Comparison of ENCODE assay signal across 12 cellular contexts in genomic region chr22:41838842-41839618, GRCh38. TPM values are rescaled to one million over a fixed set of nuclear protein-coding genes. Genes with fewer than 3 reads are reported as not detected.
DNase-seq lines count a peak whose midpoint lies in the region; ATAC-seq, FAIRE-seq and TF ChIP-seq lines count a peak whose summit lies in the region.
"Had no signal": no experiment of that assay in that cellular context is flagged by ENCODE, and none has a peak within 500 bp of the region (broad histone marks: within the 10 kb centered on the region; RNA-seq: fewer than 3 reads in every experiment).

No MANE protein-coding gene starts in this region.

- H3K9me3 Mint-ChIP-seq in CD8-positive, alpha-beta T cell: no peaks in the 10 kb centered on the region
- H3K9me3 Mint-ChIP-seq in nephron progenitor cell: no peaks in the 10 kb centered on the region
- H3K9me3 Mint-ChIP-seq: nephron had no signal

- peaks cover 3% of the 10 kb centered on the region for H3K36me3 ChIP-seq in CD8-positive, alpha-beta T cell (ENCODE audit: insufficient read depth, low read length)
- H3K36me3 ChIP-seq in HEK293 (ENCODE audit: control insufficient read depth in 2 of 2, insufficient read depth in 1 of 2, low read length in 2 of 2) (peaks cover 23 to 24% of the 10 kb centered on the region in 2 experiments), bronchial epithelial cell (ENCODE audit: control insufficient read depth, insufficient read depth, low read length) (peaks cover 5% of the 10 kb centered on the region)

- peak overlapping the region; percentile 5 for H3K27ac Mint-ChIP-seq in CD8-positive, alpha-beta T cell
- peak overlapping the region; percentile 91 for H3K27ac Mint-ChIP-seq in nephron progenitor cell

- H3K4me3 Mint-ChIP-seq in CD8-positive, alpha-beta T cell: no peak overlapping the region
- H3K4me3 Mint-ChIP-seq in nephron progenitor cell: no peak overlapping the region
- H3K4me3 Mint-ChIP-seq: nephron had no signal

- no peaks in the 10 kb centered on the region for H3K27me3 Mint-ChIP-seq in CD8-positive, alpha-beta T cell (ENCODE audit: low read depth)
- no peaks in the 10 kb centered on the region for H3K27me3 Mint-ChIP-seq in nephron progenitor cell (ENCODE audit: low read depth, poor library complexity)

- peaks cover 45% of the 10 kb centered on the region for H3K36me3 Mint-ChIP-seq in CD8-positive, alpha-beta T cell
- H3K36me3 Mint-ChIP-seq in nephron progenitor cell (ENCODE audit: low read depth): peaks cover 68% of the 10 kb centered on the region

- no peak for ATAC-seq in CD8-positive, alpha-beta T cell
- ATAC-seq in HG02973 (IDR thresholded peaks at IDR 0.05; ENCODE audit: unreplicated experiment): no peak
- no peak for ATAC-seq in HG03196 (IDR thresholded peaks at IDR 0.05; ENCODE audit: unreplicated experiment)
- ATAC-seq: HCT116 had no signal

- no peak overlapping the region for H3K27ac ChIP-seq in CD8-positive, alpha-beta T cell (ENCODE audit: low read depth, low read length)
- no peak overlapping the region for H3K27ac ChIP-seq in HEK293 (ENCODE audit: extremely low read depth, low read depth, low read length)

- TF ChIP-seq CTCF in CD8-positive, alpha-beta T cell (IDR thresholded peaks at IDR 0.05): no peak
- no peak for TF ChIP-seq CTCF in HEK293 (tag by site-specific recombination; IDR thresholded peaks at IDR 0.05)
- TF ChIP-seq CTCF in bronchial epithelial cell (IDR thresholded peaks at IDR 0.05; ENCODE audit: insufficient read depth, low read length, severe bottlenecking): no peak
- TF ChIP-seq CTCF in nephron progenitor cell (IDR thresholded peaks at IDR 0.05): no peak

- H3K4me1 Mint-ChIP-seq in CD8-positive, alpha-beta T cell (ENCODE audit: low read depth): peaks cover 63% of the 10 kb centered on the region
- peaks cover 52% of the 10 kb centered on the region for H3K4me1 Mint-ChIP-seq in nephron progenitor cell

- H3K27me3 ChIP-seq in CD8-positive, alpha-beta T cell (ENCODE audit: insufficient read depth, low read length): no peaks in the 10 kb centered on the region
- H3K27me3 ChIP-seq in bronchial epithelial cell (ENCODE audit: control insufficient read depth, insufficient read depth, low read length): no peaks in the 10 kb centered on the region

- H3K4me1 ChIP-seq in CD8-positive, alpha-beta T cell (ENCODE audit: insufficient read depth, low read length): peaks cover 7% of the 10 kb centered on the region
- H3K4me1 ChIP-seq in HEK293 (ENCODE audit: control insufficient read depth, insufficient read depth, low read length): peaks cover 3% of the 10 kb centered on the region; the same call in 1 of the 2 replicates

- CTCF ChIA-PET in CD8-positive, alpha-beta T cell (lab: Charles Lee): interaction anchor here (1.0 to 4.4 kb wide), 5 partner anchors 18 to 142 kb away, joined by 3 to 16 read pairs (median 4); no protein-coding TSS in a partner anchor
- CTCF ChIA-PET in HEK293 (lab: Yijun Ruan, JAX): interaction anchor here (0.7 to 1.3 kb wide), 4 partner anchors 10 to 172 kb away, joined by 3 to 4 read pairs (median 4); no protein-coding TSS in a partner anchor

- FAIRE-seq in bronchial epithelial cell (lab: Jason Lieb, UNC): peak; percentile 93

- no peak for DNase-seq in CD8-positive, alpha-beta T cell
- peak; percentile 96 for DNase-seq in bronchial epithelial cell (ENCODE audit: low read depth)
- DNase-seq in nephron progenitor cell: no peak
- no peak for DNase-seq in inferior parietal cortex (ENCODE audit: extremely low spot score)
- DNase-seq: central memory CD4-positive, alpha-beta T cell; KBM-7; NCI-H187 treated with DMSO at 0.1 percent for 48 hours had no signal

- H3K4me3 ChIP-seq in CD8-positive, alpha-beta T cell (ENCODE audit: low read depth, low read length): no peak overlapping the region
- H3K4me3 ChIP-seq in HEK293 (ENCODE audit: low read depth, low read length) (no peak overlapping the region), bronchial epithelial cell (ENCODE audit: low read depth, low read length) (no peak overlapping the region)

- H3K9me3 ChIP-seq in CD8-positive, alpha-beta T cell (ENCODE audit: low read length): no peaks in the 10 kb centered on the region
- no peaks in the 10 kb centered on the region for H3K9me3 ChIP-seq in HEK293 (ENCODE audit: control insufficient read depth, insufficient read depth, low read depth, low read length)

- POLR2A ChIA-PET in CD8-positive, alpha-beta T cell (lab: Charles Lee): interaction anchor here (0.7 to 1.3 kb wide), 3 partner anchors 13 to 38 kb away, joined by 3 read pairs; partner anchors contain the start of gene CCDC134
- POLR2A ChIA-PET in HEK293 (lab: Yijun Ruan, JAX): interaction anchor here (0.8 kb wide), 1 partner anchor 77 kb away, joined by 3 read pairs; no protein-coding TSS in a partner anchor

- intact Hi-C loops in CD8-positive, alpha-beta T cell (cut with DNase I, micrococcal nuclease): loop anchor here in 1 of 2 experiments (10.0 kb wide), 1 partner anchor 236 kb away; the partner anchor contains the start of genes NAGA, PHETA2 and SMDT1

TF ChIP-seq in HEK293, 187 proteins besides CTCF, POLR2A, EP300 and RAD21:
- no peak for TF ChIP-seq ZNF324 (tag by site-specific recombination; IDR thresholded peaks at IDR 0.05)
- TF ChIP-seq SCRT2 (tag by site-specific recombination; IDR thresholded peaks at IDR 0.05): no peak
- no peak for TF ChIP-seq ZNF629 (tag by site-specific recombination; IDR thresholded peaks at IDR 0.05)
- TF ChIP-seq ZNF335 (tag by site-specific recombination; conservative IDR thresholded peaks at IDR 0.05): no peak
- no peak for TF ChIP-seq ZFP3 (tag by site-specific recombination; IDR thresholded peaks at IDR 0.05; ENCODE audit: low read depth)
- peak; percentile 37; the same call in 1 of the 2 replicates for TF ChIP-seq ZNF18 (tag by site-specific recombination; IDR thresholded peaks at IDR 0.05)
- peak; percentile 89 for TF ChIP-seq PRDM1 (tag by site-specific recombination; IDR thresholded peaks at IDR 0.05)

RNA-seq across cellular contexts. Expression of gene SREBF2, which starts 6.1 kb away (rescaled TPM):
- total RNA-seq in CD8-positive, alpha-beta T cell: 100 to 1,000 TPM; 109 to 122 TPM
- total RNA-seq in bronchial epithelial cell: 44.2 and 66.4 TPM in 2 replicates

RNA-seq across cellular contexts. Expression of gene CCDC134, which starts 38.6 kb away (rescaled TPM):
- 10 to 100 TPM; 19.1 to 22.5 TPM for total RNA-seq in CD8-positive, alpha-beta T cell
- total RNA-seq in bronchial epithelial cell: 5.4 and 6.1 TPM in 2 replicates
